ENCODE assay signal across 31 cellular contexts in genomic region chr12:88037770-88038169, GRCh38. TPM values are rescaled to one million over a fixed set of nuclear protein-coding genes. Genes with fewer than 3 reads are reported as not detected.
DNase-seq lines count a peak whose midpoint lies in the region; ATAC-seq, FAIRE-seq and TF ChIP-seq lines count a peak whose summit lies in the region.
"Had no signal": no experiment of that assay in that cellular context is flagged by ENCODE, and none has a peak within 500 bp of the region (broad histone marks: within the 10 kb centered on the region; RNA-seq: fewer than 3 reads in every experiment).

No MANE protein-coding gene starts in this region.

- H3K4me2 ChIP-seq in SK-N-SH = peak overlapping the region; percentile 81; the same call in 1 of the 2 replicates
- H3K4me2 ChIP-seq in PC-9 = peak overlapping the region; percentile 88; the same call in 1 of the 2 replicates
- H3K4me2 ChIP-seq in hepatocyte = peak overlapping the region; percentile 83

- H3K9ac ChIP-seq in SK-N-SH = no peak overlapping the region
- no peak overlapping the region for H3K9ac ChIP-seq in kidney (ENCODE audit: low read length in 2 of 2)

- TF ChIP-seq CTCF in SK-N-SH (IDR thresholded peaks at IDR 0.05) (no peak), PC-9 (conservative IDR thresholded peaks at IDR 0.05) (no peak), hepatocyte (IDR thresholded peaks at IDR 0.05; ENCODE audit: poor library complexity) (no peak), kidney (IDR thresholded peaks at IDR 0.05; ENCODE audit: borderline replicate concordance, extremely low read depth, insufficient read depth) (no peak)

- no peak for TF ChIP-seq RAD21 in SK-N-SH (IDR thresholded peaks at IDR 0.05; ENCODE audit: low read length)

- H3K9me3 ChIP-seq in SK-N-SH = no peaks in the 10 kb centered on the region
- H3K9me3 ChIP-seq in PC-9 (ENCODE audit: insufficient read depth, low read depth) = no peaks in the 10 kb centered on the region
- H3K9me3 ChIP-seq in hepatocyte (ENCODE audit: low read depth) = no peaks in the 10 kb centered on the region
- no peaks in the 10 kb centered on the region for H3K9me3 ChIP-seq in kidney (ENCODE audit: control insufficient read depth in 1 of 2, low read length in 2 of 2)
- H3K9me3 ChIP-seq: ascending aorta, testis had no signal

- 0 out of 4 replicates have a peak overlapping the region, but pooled peaks of 1 of the 2 experiments have one; percentile 72 for H3K4me3 ChIP-seq in SK-N-SH (ENCODE audit: low read depth in 2 of 2, low read length in 1 of 2)
- H3K4me3 ChIP-seq in PC-9 = no peak overlapping the region
- H3K4me3 ChIP-seq in hepatocyte = no peak overlapping the region
- no peak overlapping the region for H3K4me3 ChIP-seq in kidney (ENCODE audit: low read length in 2 of 2)
- H3K4me3 ChIP-seq: lung, testis had no signal

- H4K20me1 ChIP-seq in SK-N-SH (ENCODE audit: insufficient read depth) (no peaks in the 10 kb centered on the region), PC-9 (ENCODE audit: insufficient read depth) (no peaks in the 10 kb centered on the region; the same call in 1 of the 2 replicates), hepatocyte (ENCODE audit: insufficient read depth, poor library complexity, severe bottlenecking) (peaks cover 8% of the 10 kb centered on the region)

- peaks cover 11 to 20% of the 10 kb centered on the region in 2 experiments; a peak in 3 of 4 replicates for H3K4me1 ChIP-seq in SK-N-SH (ENCODE audit: control insufficient read depth in 1 of 2, insufficient read depth in 2 of 2, low read depth in 1 of 2, low read length in 1 of 2)
- H3K4me1 ChIP-seq in PC-9 (replicated peaks; ENCODE audit: insufficient read depth) = peaks cover 20% of the 10 kb centered on the region
- H3K4me1 ChIP-seq in hepatocyte (ENCODE audit: insufficient read depth) = peaks cover 21% of the 10 kb centered on the region
- peaks cover 9 to 16% of the 10 kb centered on the region in 2 donors for H3K4me1 ChIP-seq in kidney (ENCODE audit: control insufficient read depth in 1 of 2, insufficient read depth in 1 of 2, low read depth in 1 of 2, low read length in 2 of 2)

- DNase-seq in SK-N-SH (no peak), HEK293T (ENCODE audit: extremely low spot score) (no peak), PC-9 (no peak), hepatocyte (ENCODE audit: low spot score) (no peak), kidney (no peak), NCI-H2196 treated with DMSO at 0.1 percent for 48 hours (lab: John Stamatoyannopoulos, UW; ENCODE audit: unreplicated experiment) (no peak)
- DNase-seq: activated CD8-positive, alpha-beta T cell treated with anti-CD3 and anti-CD28 coated beads, Interleukin-2, amount 10 ng/mL, durations not matched to agents 7 days and 5 days; activated naive CD4-positive, alpha-beta T cell treated with anti-CD3 and anti-CD28 coated beads for 36 hours; activated T-cell treated with anti-CD3 and anti-CD28 coated beads, Interleukin-2, amount 50 U/mL, for 1 hour; COR-L47; DMS79 treated with DMSO at 0.1 percent for 48 hours; erythroblast; HFFc6; NCI-H1417; NCI-H510A treated with DMSO at 0.1 percent for 48 hours; occipital lobe; stimulated activated CD4-positive, alpha-beta T cell treated with anti-CD3 and anti-CD28 coated beads, Interleukin-2, amount 100 ng/mL, for 48 hours; stimulated activated naive CD4-positive, alpha-beta T cell; SW 1271; testis had no signal

- CTCF ChIA-PET in SK-N-SH (lab: Yijun Ruan, JAX) = interaction anchor here (0.6 to 1.7 kb wide), 4 partner anchors 15 to 225 kb away, joined by 3 read pairs; no protein-coding TSS in a partner anchor
- CTCF ChIA-PET in HEK293T (lab: Yijun Ruan, JAX) = no interaction called here
- CTCF ChIA-PET in PC-9 (lab: Charles Lee) = no interaction called here

- intact Hi-C loops in PC-9 (cut with micrococcal nuclease; ENCODE audit: unreplicated experiment) (loop anchor here (5.0 kb wide), 1 partner anchor 1770 kb away; no protein-coding TSS in a partner anchor), kidney (cut with DNase I) (no loop called here)

- H3K79me2 ChIP-seq in SK-N-SH (ENCODE audit: insufficient read depth) = peaks cover 71% of the 10 kb centered on the region
- peaks cover 53% of the 10 kb centered on the region for H3K79me2 ChIP-seq in PC-9 (ENCODE audit: low read depth)
- H3K79me2 ChIP-seq in hepatocyte = peaks cover 63% of the 10 kb centered on the region

- POLR2A ChIA-PET in SK-N-SH (lab: Yijun Ruan, JAX) = no interaction called here
- POLR2A ChIA-PET in HEK293T (lab: Yijun Ruan, JAX) = no interaction called here
- POLR2A ChIA-PET in PC-9 (lab: Charles Lee; ENCODE audit: unreplicated experiment) = no interaction called here

- H3K27ac ChIP-seq in SK-N-SH (ENCODE audit: low read depth in 2 of 2, low read length in 1 of 2) (no peak overlapping the region; a peak in 1 of 4 replicates), PC-9 (no peak overlapping the region), hepatocyte (no peak overlapping the region), kidney (ENCODE audit: low read depth in 2 of 2, low read length in 2 of 2) (no peak overlapping the region)
- H3K27ac ChIP-seq: 22Rv1, ascending aorta, testis had no signal

- no peak overlapping the region for H2AFZ ChIP-seq in SK-N-SH (ENCODE audit: low read depth)
- H2AFZ ChIP-seq in PC-9 = no peak overlapping the region
- no peak overlapping the region for H2AFZ ChIP-seq in hepatocyte

- no peak for FAIRE-seq in kidney (lab: Jason Lieb, UNC)
- FAIRE-seq: frontal cortex, GM12892, HTR-8/SVneo, islet of Langerhans had no signal

- no TSS peak for BruUV-seq in PC-9 (replicated peaks; lab: Mats Ljungman, UMichigan)

- ATAC-seq in SK-N-SH treated with all-trans-retinoic acid at 6 μM for 48 hours (no peak), HG02973 (IDR thresholded peaks at IDR 0.05; ENCODE audit: unreplicated experiment) (no peak)
- ATAC-seq: activated CD4-positive, CD25-positive, alpha-beta regulatory T cell treated with anti-CD3 and anti-CD28 coated beads, Interleukin-2, amount 50 U/mL, for 24 hours; activated CD8-positive, alpha-beta T cell treated with anti-CD3 and anti-CD28 coated beads, Interleukin-2, amount 10 ng/mL, durations not matched to agents 7 days and 5 days had no signal

- peaks cover 9 to 32% of the 10 kb centered on the region in 2 experiments for H3K36me3 ChIP-seq in SK-N-SH (replicated peaks in 1 of 2; ENCODE audit: control insufficient read depth in 1 of 2, insufficient read depth in 2 of 2, low read length in 1 of 2)
- H3K36me3 ChIP-seq in PC-9 (ENCODE audit: low read depth) = no peaks in the 10 kb centered on the region
- H3K36me3 ChIP-seq in hepatocyte (replicated peaks; ENCODE audit: insufficient read depth, low read depth) = no peaks in the 10 kb centered on the region
- H3K36me3 ChIP-seq in kidney (ENCODE audit: control insufficient read depth in 1 of 2, insufficient read depth in 2 of 2, low read length in 2 of 2) = no peaks in the 10 kb centered on the region

- TF ChIP-seq EP300 in SK-N-SH (IDR thresholded peaks at IDR 0.05; ENCODE audit: borderline replicate concordance in 1 of 2, low read depth in 1 of 2, low read length in 1 of 2) = no peak

- H3K9me2 ChIP-seq in SK-N-SH (no peaks in the 10 kb centered on the region), PC-9 (ENCODE audit: insufficient read depth) (no peaks in the 10 kb centered on the region), hepatocyte (replicated peaks; ENCODE audit: insufficient read depth) (no peaks in the 10 kb centered on the region)

- H3K27me3 ChIP-seq in SK-N-SH (ENCODE audit: insufficient read depth) (no peaks in the 10 kb centered on the region), PC-9 (ENCODE audit: insufficient read depth, low read depth) (no peaks in the 10 kb centered on the region), hepatocyte (no peaks in the 10 kb centered on the region)
- H3K27me3 ChIP-seq: ascending aorta, testis had no signal

- WGBS in SK-N-SH (ENCODE audit: low lambda C conversion rate) = 70% methylated on average over 1 of the region's 1 CpG
- 60% methylated on average over 1 of the region's 1 CpG for WGBS in hepatocyte (ENCODE audit: low lambda C conversion rate, missing lambda C conversion rate)

- no peaks in the 10 kb centered on the region for H3F3A ChIP-seq in SK-N-SH (replicated peaks; ENCODE audit: insufficient read depth)
- no peaks in the 10 kb centered on the region for H3F3A ChIP-seq in PC-9 (ENCODE audit: insufficient read depth, low read depth)

TF ChIP-seq in SK-N-SH, 30 proteins besides CTCF, POLR2A, EP300 and RAD21 (continues in another document):
- no peak for TF ChIP-seq RFX5 (IDR thresholded peaks at IDR 0.05; ENCODE audit: low read length)
- TF ChIP-seq EZH2phosphoT487 (IDR thresholded peaks at IDR 0.05; ENCODE audit: borderline replicate concordance, low read depth) = no peak
- TF ChIP-seq SMC3 (IDR thresholded peaks at IDR 0.05; ENCODE audit: low read depth, low read length) = no peak
- TF ChIP-seq MEF2A (IDR thresholded peaks at IDR 0.05; ENCODE audit: borderline replicate concordance, low read depth) = no peak
- no peak for TF ChIP-seq YY1 (IDR thresholded peaks at IDR 0.05; ENCODE audit: low read depth)

TF ChIP-seq in HEK293T, 16 proteins besides CTCF, POLR2A, EP300 and RAD21:
- TF ChIP-seq NFRKB (IDR thresholded peaks at IDR 0.05) (no peak), FOXM1 (IDR thresholded peaks at IDR 0.05; ENCODE audit: borderline replicate concordance) (no peak), ARNT (IDR thresholded peaks at IDR 0.05) (no peak), HDGF (IDR thresholded peaks at IDR 0.05; ENCODE audit: borderline replicate concordance) (no peak), FOXK2 (IDR thresholded peaks at IDR 0.05) (no peak), PKNOX1 (IDR thresholded peaks at IDR 0.05) (peak; percentile 43), ZNF384 (IDR thresholded peaks at IDR 0.05) (no peak)

RNA-seq across cellular contexts. Expression of gene C12orf50, which starts 8.6 kb away (rescaled TPM):
- 0.03 and 0.10 TPM in 2 replicates for polyA plus RNA-seq in SK-N-SH (2012; rRNA removed)
- polyA plus RNA-seq in SK-N-SH (2012; cell fraction: cytosol; rRNA removed) = 0.03 and 0.07 TPM in 2 replicates
- 0.04 and 0.13 TPM in 2 replicates for polyA plus RNA-seq in SK-N-SH (2012; cell fraction: nucleus; rRNA removed)
- total RNA-seq in PC-9 (2021) = not detected in 2 replicates
- 0.40 TPM in 1 of 2 replicates, not detected in the other for total RNA-seq in hepatocyte
- not detected in 2 replicates for polyA plus RNA-seq in hepatocyte
- total RNA-seq in kidney = 0.13 TPM
- polyA plus RNA-seq in kidney (ENCODE audit: insufficient read depth, low read depth, low replicate concordance) = not detected
- total RNA-seq: ascending aorta, frontal cortex, HFFc6, occipital lobe had no signal
- polyA plus RNA-seq: smooth muscle cell had no signal
